In genomic region chr7:40918701-40919271, GRCh38 we compare ENCODE assay signal across 13 cellular contexts.
DNase-seq lines count a peak whose midpoint lies in the region; ATAC-seq, FAIRE-seq and TF ChIP-seq lines count a peak whose summit lies in the region.
"Had no signal": no experiment of that assay in that cellular context is flagged by ENCODE, and none has a peak within 500 bp of the region (broad histone marks: within the 10 kb centered on the region; RNA-seq: fewer than 3 reads in every experiment).

No MANE protein-coding gene starts in this region.

- H3K36me3 Mint-ChIP-seq in activated T-cell treated with anti-CD3 and anti-CD28 coated beads, Interleukin-2, amount 50 U/mL, for 4 hours (ENCODE audit: insufficient read depth), result no peaks in the 10 kb centered on the region
- H3K36me3 Mint-ChIP-seq: IgD-negative memory B cell had no signal

- H3K36me3 ChIP-seq in BJ (ENCODE audit: control insufficient read depth, insufficient read depth, low read length) (no peaks in the 10 kb centered on the region), muscle layer of duodenum (ENCODE audit: control insufficient read depth in 1 of 2, insufficient read depth in 2 of 2, low read length in 2 of 2) (no peaks in the 10 kb centered on the region)

- H3K4me1 ChIP-seq in muscle layer of duodenum (ENCODE audit: control insufficient read depth in 1 of 2, insufficient read depth in 2 of 2, low read length in 2 of 2), result no peaks in the 10 kb centered on the region

- no peaks in the 10 kb centered on the region for H3K4me1 Mint-ChIP-seq in activated T-cell treated with anti-CD3 and anti-CD28 coated beads, Interleukin-2, amount 50 U/mL, for 4 hours (ENCODE audit: low read depth)
- H3K4me1 Mint-ChIP-seq: IgD-negative memory B cell had no signal

- H3K4me3 ChIP-seq in BJ (ENCODE audit: low read depth, low read length), result no peak overlapping the region
- no peak overlapping the region for H3K4me3 ChIP-seq in choroid plexus epithelial cell (ENCODE audit: low read depth, low read length)
- no peak overlapping the region for H3K4me3 ChIP-seq in muscle layer of duodenum (ENCODE audit: low read depth in 1 of 2, low read length in 2 of 2)

- POLR2A ChIA-PET in BJ (lab: Charles Lee), result interaction anchor here (0.8 kb wide), 1 partner anchor 780 kb away, joined by 4 read pairs; no protein-coding TSS in a partner anchor

- H3K27me3 Mint-ChIP-seq in activated T-cell treated with anti-CD3 and anti-CD28 coated beads, Interleukin-2, amount 50 U/mL, for 4 hours (ENCODE audit: low read depth), result no peaks in the 10 kb centered on the region
- H3K27me3 Mint-ChIP-seq: IgD-negative memory B cell had no signal

- no peak overlapping the region for H3K4me3 Mint-ChIP-seq in activated T-cell treated with anti-CD3 and anti-CD28 coated beads, Interleukin-2, amount 50 U/mL, for 4 hours
- H3K4me3 Mint-ChIP-seq: IgD-negative memory B cell had no signal

- TF ChIP-seq CTCF in BJ (IDR thresholded peaks at IDR 0.05; ENCODE audit: insufficient read depth, low read depth, low read length), result no peak
- TF ChIP-seq CTCF in choroid plexus epithelial cell (conservative IDR thresholded peaks at IDR 0.05; ENCODE audit: low read depth, low read length), result no peak

- CTCF ChIA-PET in BJ (lab: Yijun Ruan, JAX), result interaction anchor here (1.3 kb wide), 1 partner anchor 777 kb away, joined by 3 read pairs; no protein-coding TSS in a partner anchor

- H3K27me3 ChIP-seq in BJ (ENCODE audit: control insufficient read depth, insufficient read depth, low read length), result no peaks in the 10 kb centered on the region
- no peaks in the 10 kb centered on the region for H3K27me3 ChIP-seq in muscle layer of duodenum (ENCODE audit: low read depth, low read length)

- no peak for ATAC-seq in activated T-cell treated with anti-CD3 and anti-CD28 coated beads, Interleukin-2, amount 50 U/mL, for 4 hours

- peaks cover 0 to 3% of the 10 kb centered on the region in 2 donors for H3K9me3 ChIP-seq in muscle layer of duodenum (ENCODE audit: control insufficient read depth in 1 of 2, low read length in 2 of 2)

- DNase-seq in BJ (ENCODE audit: low read depth) (peak; percentile 84), HTR-8/SVneo (ENCODE audit: insufficient read length, low spot score) (peak; percentile 48), choroid plexus epithelial cell (ENCODE audit: low read depth) (peak; percentile 81), midbrain (lab: John Stamatoyannopoulos, UW) (no peak), frontal cortex (ENCODE audit: low spot score in 2 of 2) (no peak), NCI-H2081 treated with DMSO at 0.1 percent for 48 hours (lab: John Stamatoyannopoulos, UW) (no peak)
- no peak for DNase-seq in activated T-cell treated with anti-CD3 and anti-CD28 coated beads, Interleukin-2, amount 50 U/mL, for 4 hours
- DNase-seq: activated gamma-delta T cell treated with Interleukin-2 at 50 U/mL for 16 hours; cortex of kidney; NCI-H2171 treated with DMSO at 0.1 percent for 48 hours; stimulated activated CD4-positive, alpha-beta T cell treated with anti-CD3 and anti-CD28 coated beads, Interleukin-4, amount 100 ng/mL, for 24 hours had no signal

- peaks cover 10% of the 10 kb centered on the region for H3K9me3 Mint-ChIP-seq in activated T-cell treated with anti-CD3 and anti-CD28 coated beads, Interleukin-2, amount 50 U/mL, for 4 hours

- H3K27ac ChIP-seq in muscle layer of duodenum (ENCODE audit: low read length), result peak overlapping the region; percentile 56

- peak; percentile 16 for FAIRE-seq in HTR-8/SVneo (lab: Jason Lieb, UNC)
- FAIRE-seq in frontal cortex (lab: Jason Lieb, UNC), result no peak

Comparison
In these comparisons a context has a peak if more than half of its experiments do, and no peak if none do; other contexts are left out.
1. DNase-seq: peak in BJ (single experiment), HTR-8/SVneo (single experiment) and choroid plexus epithelial cell (single experiment); none in activated T-cell treated with anti-CD3 and anti-CD28 coated beads, Interleukin-2, amount 50 U/mL, for 4 hours (single experiment), midbrain (single experiment), frontal cortex (0 of 2) and NCI-H2081 treated with DMSO at 0.1 percent for 48 hours (single experiment).